9 cellular contexts compared by ENCODE assay signal in genomic region chr9:84397151-84397728, GRCh38. TPM values are rescaled to one million over a fixed set of nuclear protein-coding genes. Genes with fewer than 3 reads are reported as not detected.
DNase-seq lines count a peak whose midpoint lies in the region; ATAC-seq and TF ChIP-seq lines count a peak whose summit lies in the region.
"Had no signal": no experiment of that assay in that cellular context is flagged by ENCODE, and none has a peak within 500 bp of the region (broad histone marks: within the 10 kb centered on the region; RNA-seq: fewer than 3 reads in every experiment).

No MANE protein-coding gene starts in this region.

- H3K9ac ChIP-seq in SK-N-SH, result no peak overlapping the region

- no peaks in the 10 kb centered on the region for H3K9me3 Mint-ChIP-seq in activated naive CD8-positive, alpha-beta T cell treated with anti-CD3 and anti-CD28 coated beads, Interleukin-2, amount 10 ng/mL, durations not matched to agents 7 days and 5 days
- H3K9me3 Mint-ChIP-seq in progenitor cell of endocrine pancreas (ENCODE audit: low read depth), result no peaks in the 10 kb centered on the region

- TF ChIP-seq CTCF in SK-N-SH (IDR thresholded peaks at IDR 0.05), result peak; percentile 88
- TF ChIP-seq CTCF in cardiac muscle cell (IDR thresholded peaks at IDR 0.05; ENCODE audit: low read depth, low read length), result peak; percentile 86
- TF ChIP-seq CTCF in progenitor cell of endocrine pancreas (IDR thresholded peaks at IDR 0.05; ENCODE audit: unreplicated experiment), result peak; percentile 93
- peak; percentile 75 to 87 (median 83) for TF ChIP-seq CTCF in uterus (IDR thresholded peaks at IDR 0.05)

- POLR2A ChIA-PET in SK-N-SH (lab: Yijun Ruan, JAX), result no interaction called here
- POLR2A ChIA-PET in activated naive CD8-positive, alpha-beta T cell treated with anti-CD3 and anti-CD28 coated beads, Interleukin-2, amount 10 ng/mL, durations not matched to agents 7 days and 5 days (lab: Charles Lee), result no interaction called here

- no peak overlapping the region for H3K27ac Mint-ChIP-seq in activated naive CD8-positive, alpha-beta T cell treated with anti-CD3 and anti-CD28 coated beads, Interleukin-2, amount 10 ng/mL, durations not matched to agents 7 days and 5 days
- H3K27ac Mint-ChIP-seq in progenitor cell of endocrine pancreas, result no peak overlapping the region
- H3K27ac Mint-ChIP-seq: activated naive CD8-positive, alpha-beta T cell had no signal

- peak overlapping the region; percentile 71; the same call in 1 of the 2 replicates for H2AFZ ChIP-seq in SK-N-SH (ENCODE audit: low read depth)

- H3K9me3 ChIP-seq in SK-N-SH, result no peaks in the 10 kb centered on the region
- no peaks in the 10 kb centered on the region for H3K9me3 ChIP-seq in cardiac muscle cell (ENCODE audit: low read depth)
- H3K9me3 ChIP-seq in uterus, result no peaks in the 10 kb centered on the region

- no peak overlapping the region for H3K4me3 Mint-ChIP-seq in activated naive CD8-positive, alpha-beta T cell treated with anti-CD3 and anti-CD28 coated beads, Interleukin-2, amount 10 ng/mL, durations not matched to agents 7 days and 5 days
- H3K4me3 Mint-ChIP-seq in progenitor cell of endocrine pancreas (ENCODE audit: low read depth), result no peak overlapping the region
- H3K4me3 Mint-ChIP-seq: activated naive CD8-positive, alpha-beta T cell had no signal

- 37% methylated on average over 10 of the region's 13 CpGs for WGBS in SK-N-SH (ENCODE audit: low lambda C conversion rate)

- H3K4me1 ChIP-seq in SK-N-SH (ENCODE audit: control insufficient read depth in 1 of 2, insufficient read depth in 2 of 2, low read depth in 1 of 2, low read length in 1 of 2), result peaks cover 0 to 3% of the 10 kb centered on the region in 2 experiments; a peak in 1 of 4 replicates
- H3K4me1 ChIP-seq in cardiac muscle cell (ENCODE audit: low read depth), result no peaks in the 10 kb centered on the region
- H3K4me1 ChIP-seq in uterus, result no peaks in the 10 kb centered on the region

- no peak for TF ChIP-seq EP300 in SK-N-SH (IDR thresholded peaks at IDR 0.05; ENCODE audit: borderline replicate concordance in 1 of 2, low read depth in 1 of 2, low read length in 1 of 2)

- TF ChIP-seq RAD21 in SK-N-SH (IDR thresholded peaks at IDR 0.05; ENCODE audit: low read length), result peak; percentile 98

- H3K4me3 ChIP-seq in SK-N-SH (ENCODE audit: low read depth in 2 of 2, low read length in 1 of 2) (peak overlapping the region in 1 of 2 experiments; percentile 13; a peak in 1 of 4 replicates), cardiac muscle cell (no peak overlapping the region), uterus (no peak overlapping the region)

- H3K27me3 ChIP-seq in SK-N-SH (ENCODE audit: insufficient read depth) (no peaks in the 10 kb centered on the region), cardiac muscle cell (no peaks in the 10 kb centered on the region), uterus (no peaks in the 10 kb centered on the region)

- H4K20me1 ChIP-seq in SK-N-SH (ENCODE audit: insufficient read depth), result no peaks in the 10 kb centered on the region

- H3K36me3 Mint-ChIP-seq in activated naive CD8-positive, alpha-beta T cell treated with anti-CD3 and anti-CD28 coated beads, Interleukin-2, amount 10 ng/mL, durations not matched to agents 7 days and 5 days, result no peaks in the 10 kb centered on the region
- peaks cover 2% of the 10 kb centered on the region for H3K36me3 Mint-ChIP-seq in progenitor cell of endocrine pancreas (ENCODE audit: insufficient read depth)
- H3K36me3 Mint-ChIP-seq: activated naive CD8-positive, alpha-beta T cell had no signal

- no peaks in the 10 kb centered on the region for H3F3A ChIP-seq in SK-N-SH (replicated peaks; ENCODE audit: insufficient read depth)

- ATAC-seq in GM21529 (IDR thresholded peaks at IDR 0.05; ENCODE audit: unreplicated experiment), result peak; percentile 79
- peak; percentile 73 for ATAC-seq in activated naive CD8-positive, alpha-beta T cell treated with anti-CD3 and anti-CD28 coated beads, Interleukin-2, amount 10 ng/mL, durations not matched to agents 7 days and 5 days (ENCODE audit: low read depth)

- no peak for TF ChIP-seq POLR2A in uterus (IDR thresholded peaks at IDR 0.05)

- DNase-seq in DMS 273 (lab: John Stamatoyannopoulos, UW; ENCODE audit: unreplicated experiment), result peak; percentile 86
- DNase-seq in M059J (ENCODE audit: low read depth), result peak; percentile 72
- DNase-seq in SK-N-SH, result peak; percentile 82
- peak; percentile 48 for DNase-seq in activated naive CD8-positive, alpha-beta T cell treated with anti-CD3 and anti-CD28 coated beads, Interleukin-2, amount 10 ng/mL, durations not matched to agents 7 days and 5 days
- DNase-seq in cardiac muscle cell (ENCODE audit: low read depth in 1 of 2, low spot score in 1 of 2), result peak; percentile 83 to 85
- peak; percentile 65 for DNase-seq in progenitor cell of endocrine pancreas (ENCODE audit: low spot score, unreplicated experiment)
- DNase-seq in uterus, result peak; percentile 46 to 62

- no peaks in the 10 kb centered on the region for H3K9me2 ChIP-seq in SK-N-SH

- CTCF ChIA-PET in SK-N-SH (lab: Yijun Ruan, JAX), result interaction anchor here (0.6 to 3.9 kb wide), 58 partner anchors 9 to 1806 kb away, joined by 3 to 28 read pairs (median 4); no protein-coding TSS in a partner anchor

- H3K27ac ChIP-seq in SK-N-SH (ENCODE audit: low read depth in 2 of 2, low read length in 1 of 2) (no peak overlapping the region), cardiac muscle cell (no peak overlapping the region), uterus (no peak overlapping the region)

- no peaks in the 10 kb centered on the region for H3K27me3 Mint-ChIP-seq in activated naive CD8-positive, alpha-beta T cell treated with anti-CD3 and anti-CD28 coated beads, Interleukin-2, amount 10 ng/mL, durations not matched to agents 7 days and 5 days
- H3K27me3 Mint-ChIP-seq in progenitor cell of endocrine pancreas, result no peaks in the 10 kb centered on the region
- H3K27me3 Mint-ChIP-seq: activated naive CD8-positive, alpha-beta T cell had no signal

- H3K79me2 ChIP-seq in SK-N-SH (ENCODE audit: insufficient read depth), result no peaks in the 10 kb centered on the region

- H3K4me1 Mint-ChIP-seq in activated naive CD8-positive, alpha-beta T cell treated with anti-CD3 and anti-CD28 coated beads, Interleukin-2, amount 10 ng/mL, durations not matched to agents 7 days and 5 days, result no peaks in the 10 kb centered on the region
- no peaks in the 10 kb centered on the region for H3K4me1 Mint-ChIP-seq in progenitor cell of endocrine pancreas (ENCODE audit: low read depth)

- H3K36me3 ChIP-seq in SK-N-SH (replicated peaks in 1 of 2; ENCODE audit: control insufficient read depth in 1 of 2, insufficient read depth in 2 of 2, low read length in 1 of 2) (no peaks in the 10 kb centered on the region), cardiac muscle cell (no peaks in the 10 kb centered on the region), uterus (no peaks in the 10 kb centered on the region)

- no peak overlapping the region; the same call in 1 of the 2 replicates for H3K4me2 ChIP-seq in SK-N-SH

- intact Hi-C loops in uterus (cut with DNase I; ENCODE audit: low total_unique reads), result no loop called here

TF ChIP-seq in SK-N-SH, 30 proteins besides CTCF, POLR2A, EP300 and RAD21:
- TF ChIP-seq SMC3 (IDR thresholded peaks at IDR 0.05; ENCODE audit: low read depth, low read length) (peak; percentile 82), RCOR1 (IDR thresholded peaks at IDR 0.05; ENCODE audit: low read length) (no peak), USF2 (IDR thresholded peaks at IDR 0.05; ENCODE audit: borderline replicate concordance, low read depth, low read length) (no peak), POLR2AphosphoS5 (IDR thresholded peaks at IDR 0.05; ENCODE audit: low read depth, low read length) (no peak)

RNA-seq across cellular contexts. Expression of gene SLC28A3, which starts 56.7 kb away (rescaled TPM):
- 0.42 and 0.67 TPM in 2 replicates for total RNA-seq in M059J (2014; rRNA removed; shearing (Covaris generic))
- polyA plus RNA-seq in SK-N-SH (2012; rRNA removed) (0.23 and 0.45 TPM in 2 replicates), cardiac muscle cell (0.70 and 2.1 TPM in 2 replicates)
- 0.32 and 0.35 TPM in 2 replicates for polyA plus RNA-seq in SK-N-SH (2012; cell fraction: cytosol; rRNA removed)
- polyA plus RNA-seq in SK-N-SH (2012; cell fraction: nucleus; rRNA removed), result 0.16 and 0.48 TPM in 2 replicates
- under 1 TPM; 0.06 to 0.11 TPM for total RNA-seq in activated naive CD8-positive, alpha-beta T cell treated with anti-CD3 and anti-CD28 coated beads, Interleukin-2, amount 10 ng/mL, durations not matched to agents 7 days and 5 days
- total RNA-seq in cardiac muscle cell (1.0 and 1.5 TPM in 2 replicates), progenitor cell of endocrine pancreas (0.55 and 0.62 TPM in 2 replicates), uterus (under 1 TPM in 1 of 4 donors, not detected in 3; 0.76 TPM)
